In the genomic region with DNA sequence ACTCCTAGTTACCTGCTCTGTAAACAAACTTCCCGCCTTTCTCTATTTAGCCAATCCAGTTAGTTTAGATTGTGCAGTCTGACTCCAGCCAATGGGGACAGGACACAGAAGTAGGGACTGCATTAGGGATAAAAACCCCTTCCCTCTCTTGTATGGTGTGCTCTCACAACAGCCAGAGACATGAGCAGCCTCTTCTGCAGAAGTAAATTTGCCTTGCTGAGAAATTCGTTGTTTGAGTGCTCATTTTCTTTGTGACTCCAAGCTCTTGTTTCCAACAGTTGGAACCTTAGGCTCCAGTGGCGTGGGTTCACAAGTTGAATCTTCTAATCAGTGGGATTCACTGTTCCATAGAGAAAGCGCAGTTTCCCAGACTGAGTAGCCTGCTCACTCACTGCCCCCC, we compare ENCODE assay signal across 20 cellular contexts.
"Had no signal": no experiment of that assay in that cellular context is flagged by ENCODE, and none has a peak within 500 bp of the region (broad histone marks: within the 10 kb centered on the region; RNA-seq: fewer than 3 reads in every experiment).

No MANE protein-coding gene starts in this region.

- H3K4me1 Mint-ChIP-seq: activated CD4-positive, alpha-beta memory T cell treated with anti-CD3 and anti-CD28 coated beads, Interleukin-2, amount 10 ng/mL, durations not matched to agents 7 days and 5 days; activated CD4-positive, alpha-beta T cell treated with anti-CD3 and anti-CD28 coated beads, Interleukin-2, amount 10 ng/mL, durations not matched to agents 24 days and 14 days; activated naive CD8-positive, alpha-beta T cell treated with anti-CD3 and anti-CD28 coated beads, Interleukin-2, amount 50 U/mL, for 24 hours had no signal

- H3K27ac ChIP-seq: cardiac muscle cell, lower lobe of right lung, ovary, prostate gland, thoracic aorta had no signal

- FAIRE-seq: kidney had no signal

- H3K27me3 ChIP-seq: cardiac muscle cell, ovary had no signal

- H3K4me3 Mint-ChIP-seq: activated CD4-positive, alpha-beta memory T cell treated with anti-CD3 and anti-CD28 coated beads, Interleukin-2, amount 10 ng/mL, durations not matched to agents 7 days and 5 days; activated CD4-positive, alpha-beta T cell treated with anti-CD3 and anti-CD28 coated beads, Interleukin-2, amount 10 ng/mL, durations not matched to agents 24 days and 14 days; activated naive CD8-positive, alpha-beta T cell treated with anti-CD3 and anti-CD28 coated beads, Interleukin-2, amount 50 U/mL, for 24 hours; naive thymus-derived CD8-positive, alpha-beta T cell; type B pancreatic cell had no signal

- H3K27me3 Mint-ChIP-seq: activated CD4-positive, alpha-beta memory T cell treated with anti-CD3 and anti-CD28 coated beads, Interleukin-2, amount 10 ng/mL, durations not matched to agents 7 days and 5 days; activated CD4-positive, alpha-beta T cell treated with anti-CD3 and anti-CD28 coated beads, Interleukin-2, amount 10 ng/mL, durations not matched to agents 24 days and 14 days; activated naive CD8-positive, alpha-beta T cell treated with anti-CD3 and anti-CD28 coated beads, Interleukin-2, amount 50 U/mL, for 24 hours; type B pancreatic cell had no signal

- ATAC-seq: activated CD4-positive, CD25-positive, alpha-beta regulatory T cell treated with anti-CD3 and anti-CD28 coated beads, Interleukin-2, amount 50 U/mL, for 24 hours; activated naive CD8-positive, alpha-beta T cell treated with anti-CD3 and anti-CD28 coated beads, Interleukin-2, amount 50 U/mL, for 24 hours; left lobe of liver; lower lobe of right lung; naive thymus-derived CD8-positive, alpha-beta T cell had no signal

- DNase-seq: activated CD4-positive, alpha-beta memory T cell treated with anti-CD3 and anti-CD28 coated beads, Interleukin-2, amount 10 ng/mL, durations not matched to agents 7 days and 5 days; activated CD4-positive, alpha-beta T cell treated with anti-CD3 and anti-CD28 coated beads, Interleukin-2, amount 10 ng/mL, durations not matched to agents 24 days and 14 days; activated effector memory CD4-positive, alpha-beta T cell treated with anti-CD3 and anti-CD28 coated beads, Interleukin-2, amount 50 U/mL, for 16 hours; activated naive CD4-positive, alpha-beta T cell treated with anti-CD3 and anti-CD28 coated beads, Interleukin-2, amount 50 U/mL, for 16 hours; activated naive CD8-positive, alpha-beta T cell treated with anti-CD3 and anti-CD28 coated beads, Interleukin-2, amount 50 U/mL, for 24 hours; activated T-cell treated with anti-CD3 and anti-CD28 coated beads for 4 hours; cortex of kidney; foreskin fibroblast; kidney; lower lobe of right lung; naive thymus-derived CD8-positive, alpha-beta T cell; ovary; stimulated activated CD4-positive, alpha-beta T cell treated with anti-CD3 and anti-CD28 coated beads, Interleukin-4, amount 100 ng/mL, for 24 hours; stimulated activated naive CD4-positive, alpha-beta T cell treated with Interleukin-2 at 50 U/mL for 16 hours had no signal

- H3K27ac Mint-ChIP-seq: activated CD4-positive, alpha-beta memory T cell treated with anti-CD3 and anti-CD28 coated beads, Interleukin-2, amount 10 ng/mL, durations not matched to agents 7 days and 5 days; activated CD4-positive, alpha-beta T cell treated with anti-CD3 and anti-CD28 coated beads, Interleukin-2, amount 10 ng/mL, durations not matched to agents 24 days and 14 days; activated naive CD8-positive, alpha-beta T cell treated with anti-CD3 and anti-CD28 coated beads, Interleukin-2, amount 50 U/mL, for 24 hours; naive thymus-derived CD8-positive, alpha-beta T cell; type B pancreatic cell had no signal

- H3K36me3 Mint-ChIP-seq: type B pancreatic cell had no signal

- H3K4me3 ChIP-seq: cardiac muscle cell, lower lobe of right lung, ovary, prostate gland, thoracic aorta had no signal

- H3K4me1 ChIP-seq: lower lobe of right lung, prostate gland had no signal

- H3K36me3 ChIP-seq: cardiac muscle cell, lower lobe of right lung, ovary, prostate gland, thoracic aorta had no signal

- H3K9me3 ChIP-seq: ovary, prostate gland had no signal
